In the genomic region with DNA sequence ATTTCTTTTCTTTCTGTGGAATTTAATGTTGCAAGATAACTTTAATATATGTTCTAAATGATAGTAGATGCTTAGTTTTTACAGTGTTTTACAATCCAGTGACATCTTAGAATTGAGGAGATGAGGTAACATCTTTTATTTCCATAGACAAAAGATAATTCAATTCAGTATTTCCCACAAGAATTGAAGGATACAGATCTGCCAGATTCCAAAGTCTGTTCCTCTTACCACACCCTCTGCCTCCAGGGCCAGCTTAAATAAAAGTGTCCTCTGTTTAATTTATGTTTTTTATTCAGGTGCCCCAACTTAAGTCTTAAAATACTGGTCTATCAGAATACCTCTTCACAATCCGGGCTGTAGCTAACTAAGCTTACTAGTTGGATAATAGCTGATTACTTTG, we compare ENCODE assay signal across 1 cellular context.
TF ChIP-seq lines count a peak whose summit lies in the region.

No MANE protein-coding gene starts in this region.

TF ChIP-seq in WTC11, 78 proteins besides CTCF, POLR2A, EP300 and RAD21 (continued from another document):
- TF ChIP-seq, protein P1, sequence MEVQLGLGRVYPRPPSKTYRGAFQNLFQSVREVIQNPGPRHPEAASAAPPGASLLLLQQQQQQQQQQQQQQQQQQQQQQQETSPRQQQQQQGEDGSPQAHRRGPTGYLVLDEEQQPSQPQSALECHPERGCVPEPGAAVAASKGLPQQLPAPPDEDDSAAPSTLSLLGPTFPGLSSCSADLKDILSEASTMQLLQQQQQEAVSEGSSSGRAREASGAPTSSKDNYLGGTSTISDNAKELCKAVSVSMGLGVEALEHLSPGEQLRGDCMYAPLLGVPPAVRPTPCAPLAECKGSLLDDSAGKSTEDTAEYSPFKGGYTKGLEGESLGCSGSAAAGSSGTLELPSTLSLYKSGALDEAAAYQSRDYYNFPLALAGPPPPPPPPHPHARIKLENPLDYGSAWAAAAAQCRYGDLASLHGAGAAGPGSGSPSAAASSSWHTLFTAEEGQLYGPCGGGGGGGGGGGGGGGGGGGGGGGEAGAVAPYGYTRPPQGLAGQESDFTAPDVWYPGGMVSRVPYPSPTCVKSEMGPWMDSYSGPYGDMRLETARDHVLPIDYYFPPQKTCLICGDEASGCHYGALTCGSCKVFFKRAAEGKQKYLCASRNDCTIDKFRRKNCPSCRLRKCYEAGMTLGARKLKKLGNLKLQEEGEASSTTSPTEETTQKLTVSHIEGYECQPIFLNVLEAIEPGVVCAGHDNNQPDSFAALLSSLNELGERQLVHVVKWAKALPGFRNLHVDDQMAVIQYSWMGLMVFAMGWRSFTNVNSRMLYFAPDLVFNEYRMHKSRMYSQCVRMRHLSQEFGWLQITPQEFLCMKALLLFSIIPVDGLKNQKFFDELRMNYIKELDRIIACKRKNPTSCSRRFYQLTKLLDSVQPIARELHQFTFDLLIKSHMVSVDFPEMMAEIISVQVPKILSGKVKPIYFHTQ (CRISPR knock-in tag; IDR thresholded peaks at IDR 0.05): no peak
- TF ChIP-seq TCF7 (CRISPR knock-in tag; IDR thresholded peaks at IDR 0.05; ENCODE audit: low read depth): no peak
- TF ChIP-seq, protein P2, sequence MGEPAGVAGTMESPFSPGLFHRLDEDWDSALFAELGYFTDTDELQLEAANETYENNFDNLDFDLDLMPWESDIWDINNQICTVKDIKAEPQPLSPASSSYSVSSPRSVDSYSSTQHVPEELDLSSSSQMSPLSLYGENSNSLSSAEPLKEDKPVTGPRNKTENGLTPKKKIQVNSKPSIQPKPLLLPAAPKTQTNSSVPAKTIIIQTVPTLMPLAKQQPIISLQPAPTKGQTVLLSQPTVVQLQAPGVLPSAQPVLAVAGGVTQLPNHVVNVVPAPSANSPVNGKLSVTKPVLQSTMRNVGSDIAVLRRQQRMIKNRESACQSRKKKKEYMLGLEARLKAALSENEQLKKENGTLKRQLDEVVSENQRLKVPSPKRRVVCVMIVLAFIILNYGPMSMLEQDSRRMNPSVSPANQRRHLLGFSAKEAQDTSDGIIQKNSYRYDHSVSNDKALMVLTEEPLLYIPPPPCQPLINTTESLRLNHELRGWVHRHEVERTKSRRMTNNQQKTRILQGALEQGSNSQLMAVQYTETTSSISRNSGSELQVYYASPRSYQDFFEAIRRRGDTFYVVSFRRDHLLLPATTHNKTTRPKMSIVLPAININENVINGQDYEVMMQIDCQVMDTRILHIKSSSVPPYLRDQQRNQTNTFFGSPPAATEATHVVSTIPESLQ (CRISPR knock-in tag; IDR thresholded peaks at IDR 0.05): no peak
